Comparison of ENCODE assay signal across 5 cellular contexts in genomic region chr1:225143001-225143400, GRCh38.
"Had no signal": no experiment of that assay in that cellular context is flagged by ENCODE, and none has a peak within 500 bp of the region (broad histone marks: within the 10 kb centered on the region; RNA-seq: fewer than 3 reads in every experiment).

No MANE protein-coding gene starts in this region.

- FAIRE-seq: HepG2, HTR-8/SVneo, K562 had no signal

- ATAC-seq: HepG2, K562 had no signal

- DNase-seq: IMR-90 had no signal

- H3K27ac ChIP-seq: HL-60 had no signal

- H3K4me3 ChIP-seq: K562 had no signal
